ENCODE assay signal across 11 cellular contexts in genomic region chr5:15683332-15683731, GRCh38.
DNase-seq lines count a peak whose midpoint lies in the region; ATAC-seq, FAIRE-seq and TF ChIP-seq lines count a peak whose summit lies in the region.
"Had no signal": no experiment of that assay in that cellular context is flagged by ENCODE, and none has a peak within 500 bp of the region (broad histone marks: within the 10 kb centered on the region; RNA-seq: fewer than 3 reads in every experiment).

No MANE protein-coding gene starts in this region.

- intact Hi-C loops in lower lobe of right lung (cut with DNase I) = no loop called here
- intact Hi-C loops in activated CD4-positive, alpha-beta memory T cell treated with anti-CD3 and anti-CD28 coated beads for 36 hours (cut with micrococcal nuclease) = no loop called here

- H3K4me1 ChIP-seq in lower lobe of right lung = no peaks in the 10 kb centered on the region
- no peaks in the 10 kb centered on the region for H3K4me1 ChIP-seq in Peyer's patch

- POLR2A ChIA-PET in activated CD4-positive, alpha-beta memory T cell treated with anti-CD3 and anti-CD28 coated beads for 36 hours (lab: Charles Lee) = no interaction called here

- H3K9me3 Mint-ChIP-seq in activated CD4-positive, alpha-beta memory T cell treated with anti-CD3 and anti-CD28 coated beads for 36 hours = peaks cover 2% of the 10 kb centered on the region

- peak; percentile 40 for TF ChIP-seq CTCF in LNCAP (IDR thresholded peaks at IDR 0.05)
- TF ChIP-seq CTCF in lower lobe of right lung (IDR thresholded peaks at IDR 0.05) = peak; percentile 17
- TF ChIP-seq CTCF in Peyer's patch (IDR thresholded peaks at IDR 0.05) = no peak

- no peak overlapping the region for H3K27ac Mint-ChIP-seq in activated CD4-positive, alpha-beta memory T cell treated with anti-CD3 and anti-CD28 coated beads for 36 hours

- H3K9me3 ChIP-seq in lower lobe of right lung = no peaks in the 10 kb centered on the region
- H3K9me3 ChIP-seq in Peyer's patch = no peaks in the 10 kb centered on the region

- ATAC-seq in lower lobe of right lung = no peak

- CTCF ChIA-PET in activated CD4-positive, alpha-beta memory T cell treated with anti-CD3 and anti-CD28 coated beads for 36 hours (lab: Charles Lee) = no interaction called here

- TF ChIP-seq POLR2A in Peyer's patch (IDR thresholded peaks at IDR 0.05) = no peak

- H3K27me3 Mint-ChIP-seq in activated CD4-positive, alpha-beta memory T cell treated with anti-CD3 and anti-CD28 coated beads for 36 hours = no peaks in the 10 kb centered on the region

- H3K27ac ChIP-seq in lower lobe of right lung (no peak overlapping the region), Peyer's patch (no peak overlapping the region)

- no peak overlapping the region for H3K4me3 ChIP-seq in lower lobe of right lung
- no peak overlapping the region for H3K4me3 ChIP-seq in Peyer's patch

- H3K4me1 Mint-ChIP-seq in activated CD4-positive, alpha-beta memory T cell treated with anti-CD3 and anti-CD28 coated beads for 36 hours (ENCODE audit: low read depth) = no peaks in the 10 kb centered on the region

- H3K27me3 ChIP-seq in lower lobe of right lung (ENCODE audit: low read depth) (no peaks in the 10 kb centered on the region), Peyer's patch (no peaks in the 10 kb centered on the region)

- no peaks in the 10 kb centered on the region for H3K36me3 Mint-ChIP-seq in activated CD4-positive, alpha-beta memory T cell treated with anti-CD3 and anti-CD28 coated beads for 36 hours

- H3K36me3 ChIP-seq in lower lobe of right lung = no peaks in the 10 kb centered on the region
- H3K36me3 ChIP-seq in Peyer's patch = no peaks in the 10 kb centered on the region

- DNase-seq in ELF-1 (ENCODE audit: low read depth, low spot score) = peak; percentile 63
- peak; percentile 56 for DNase-seq in ecto neural progenitor cell (ENCODE audit: low spot score)
- DNase-seq in lower lobe of right lung = no peak
- no peak for DNase-seq in activated CD4-positive, alpha-beta memory T cell treated with anti-CD3 and anti-CD28 coated beads for 36 hours
- no peak for DNase-seq in Peyer's patch
- no peak for DNase-seq in HTR-8/SVneo (ENCODE audit: insufficient read length, low spot score)
- no peak for DNase-seq in NCI-H774 (lab: John Stamatoyannopoulos, UW)
- DNase-seq: activated effector memory CD4-positive, alpha-beta T cell treated with Interleukin-2 at 50 U/mL for 16 hours; Calu3; NCI-H446 treated with DMSO at 0.1 percent for 48 hours had no signal

- H3K4me3 Mint-ChIP-seq in activated CD4-positive, alpha-beta memory T cell treated with anti-CD3 and anti-CD28 coated beads for 36 hours = no peak overlapping the region

- no peak for FAIRE-seq in HTR-8/SVneo (lab: Jason Lieb, UNC)

Comparison
In these comparisons a context has a peak if more than half of its experiments do, and no peak if none do; other contexts are left out.
1. DNase-seq: peak in ELF-1 (single experiment) and ecto neural progenitor cell (single experiment); none in lower lobe of right lung (single experiment), activated CD4-positive, alpha-beta memory T cell treated with anti-CD3 and anti-CD28 coated beads for 36 hours (single experiment), Peyer's patch (0 of 3), HTR-8/SVneo (single experiment) and NCI-H774 (single experiment).
2. CTCF ChIP-seq: peak in LNCAP (single experiment) and lower lobe of right lung (single experiment); none in Peyer's patch (0 of 6).